ENCODE assay signal across 6 cellular contexts in the genomic region with DNA sequence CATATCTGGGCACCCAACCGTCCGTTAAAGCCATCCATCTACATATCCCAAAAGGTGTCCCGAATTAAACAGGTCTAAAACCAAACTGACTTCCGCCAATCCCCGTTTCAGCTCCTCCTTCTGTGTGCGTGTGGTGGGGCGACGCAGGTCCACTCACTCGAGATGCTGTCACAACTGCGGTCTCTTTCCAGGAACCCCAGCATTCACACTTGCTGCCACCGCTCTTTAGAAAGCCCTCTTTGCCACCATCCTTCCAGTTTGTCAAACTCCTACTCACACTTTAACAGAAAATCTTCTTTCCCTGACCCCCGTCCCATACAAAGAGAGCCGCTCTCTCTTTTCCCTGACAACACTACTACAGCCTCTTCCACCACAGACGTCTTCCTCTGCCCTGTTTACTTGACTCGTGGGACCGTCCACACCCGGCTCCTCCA. TPM values are rescaled to one million over a fixed set of nuclear protein-coding genes. Genes with fewer than 3 reads are reported as not detected.
DNase-seq lines count a peak whose midpoint lies in the region; ATAC-seq, FAIRE-seq and TF ChIP-seq lines count a peak whose summit lies in the region.

No MANE protein-coding gene starts in this region.

- peaks cover 12 to 40% (median 31%) of the 10 kb centered on the region in 3 experiments; a peak in 6 of 7 replicates for H3K36me3 Mint-ChIP-seq in H9 (ENCODE audit: insufficient read depth in 1 of 3, low read depth in 3 of 3)

- no peak overlapping the region for H3K27ac ChIP-seq in H9 (ENCODE audit: insufficient read length, low read depth, low read length)
- H3K27ac ChIP-seq in kidney (ENCODE audit: low read depth in 2 of 2, low read length in 2 of 2): peak overlapping the region in 1 of 2 donors; percentile 69
- H3K27ac ChIP-seq in vagina: peak overlapping the region; percentile 58

- DNase-seq in H9: no peak
- peak; percentile 13 for DNase-seq in activated CD4-positive, alpha-beta T cell treated with anti-CD3 and anti-CD28 coated beads, Interleukin-2, amount 50 U/mL, for 1 hour
- no peak for DNase-seq in kidney
- DNase-seq in vagina (ENCODE audit: extremely low spot score in 2 of 2): no peak
- no peak for DNase-seq in DMS153 (lab: John Stamatoyannopoulos, UW)

- no CpG with 5 or more reads among the region's 17 CpGs for WGBS in H9 (ENCODE audit: extremely low coverage, insufficient read length, low lambda C conversion rate)

- TF ChIP-seq CTCF in H9 (conservative IDR thresholded peaks at IDR 0.05) (no peak), kidney (IDR thresholded peaks at IDR 0.05; ENCODE audit: borderline replicate concordance, extremely low read depth, insufficient read depth) (no peak), vagina (IDR thresholded peaks at IDR 0.05) (no peak)

- no peaks in the 10 kb centered on the region for H3K79me1 ChIP-seq in H9 (ENCODE audit: insufficient read depth, low read depth, low read length, poor library complexity, severe bottlenecking)

- H3K9ac ChIP-seq in H9 (ENCODE audit: extremely low read depth, insufficient read length, low read length) (peak overlapping the region; percentile 75), kidney (ENCODE audit: low read length in 2 of 2) (peak overlapping the region; percentile 85 to 87)

- no peak overlapping the region for H2BK5ac ChIP-seq in H9 (ENCODE audit: insufficient read length, low read length)

- H3K23me2 ChIP-seq in H9 (ENCODE audit: insufficient read length, low read depth, low read length, poor library complexity, severe bottlenecking): peaks cover 6% of the 10 kb centered on the region

- no peak overlapping the region for H2BK20ac ChIP-seq in H9 (ENCODE audit: low read depth, low read length, poor library complexity, severe bottlenecking)

- no peak overlapping the region for H2AK5ac ChIP-seq in H9 (ENCODE audit: insufficient read length, low read length)

- peak overlapping the region in 2 of 3 experiments; percentile 50 to 98; a peak in 3 of 7 replicates for H3K27ac Mint-ChIP-seq in H9

- H3K4me1 ChIP-seq in H9 (ENCODE audit: insufficient read depth, low read length): no peaks in the 10 kb centered on the region
- H3K4me1 ChIP-seq in kidney (ENCODE audit: control insufficient read depth in 1 of 2, insufficient read depth in 1 of 2, low read depth in 1 of 2, low read length in 2 of 2): peaks cover 0 to 8% of the 10 kb centered on the region in 2 donors
- peaks cover 19% of the 10 kb centered on the region for H3K4me1 ChIP-seq in vagina

- H2BK15ac ChIP-seq in H9 (ENCODE audit: low read depth, low read length): no peak overlapping the region

- H2AFZ ChIP-seq in H9 (ENCODE audit: low read length): no peak overlapping the region

- H3K4me2 ChIP-seq in H9 (ENCODE audit: insufficient read depth, insufficient read length, low read length): peak overlapping the region; percentile 93

- ATAC-seq in HG02840 (IDR thresholded peaks at IDR 0.05; ENCODE audit: low FRiP score, unreplicated experiment): no peak

- no peak for TF ChIP-seq POLR2A in vagina (IDR thresholded peaks at IDR 0.05)

- H2BK120ac ChIP-seq in H9 (ENCODE audit: low read depth, low read length, poor library complexity, severe bottlenecking): no peak overlapping the region

- H3K9me3 Mint-ChIP-seq in H9: no peaks in the 10 kb centered on the region; a peak in 1 of 5 replicates

- no peaks in the 10 kb centered on the region for H4K20me1 ChIP-seq in H9 (ENCODE audit: control insufficient read depth, insufficient read depth, insufficient read length)

- H3K27me3 ChIP-seq in H9 (ENCODE audit: insufficient read depth, low read length) (peaks cover 19% of the 10 kb centered on the region), vagina (no peaks in the 10 kb centered on the region)

- intact Hi-C loops in kidney (cut with DNase I): no loop called here
- intact Hi-C loops in vagina (cut with DNase I): no loop called here

- H3T11ph ChIP-seq in H9 (ENCODE audit: low read length): no peak overlapping the region

- peak overlapping the region; percentile 97 to 99 for H3K4me3 Mint-ChIP-seq in H9

- H3K56ac ChIP-seq in H9 (ENCODE audit: insufficient read length, low read depth, low read length): no peak overlapping the region

- H3K4me1 Mint-ChIP-seq in H9: peaks cover 14 to 24% of the 10 kb centered on the region in 2 experiments

- H4K91ac ChIP-seq in H9 (ENCODE audit: insufficient read length, low read depth, low read length): no peak overlapping the region

- no peak overlapping the region for H3K4ac ChIP-seq in H9 (ENCODE audit: low read depth, low read length)

- H4K5ac ChIP-seq in H9 (ENCODE audit: insufficient read length, low read depth, low read length): no peak overlapping the region

- H3K4me3 ChIP-seq in kidney (ENCODE audit: low read length in 2 of 2) (peak overlapping the region; percentile 93 to 98), vagina (peak overlapping the region; percentile 70 to 98)

- H3K14ac ChIP-seq in H9 (ENCODE audit: insufficient read depth, low read length): no peak overlapping the region

- H2BK12ac ChIP-seq in H9 (ENCODE audit: insufficient read length, low read depth, low read length): no peak overlapping the region

- FAIRE-seq in kidney (lab: Jason Lieb, UNC): no peak

- peaks cover 3% of the 10 kb centered on the region; the same call in 1 of the 2 replicates for H3K79me2 ChIP-seq in H9 (ENCODE audit: insufficient read depth, low read length)

- peaks cover 22 to 33% of the 10 kb centered on the region in 2 donors for H3K36me3 ChIP-seq in kidney (ENCODE audit: control insufficient read depth in 1 of 2, insufficient read depth in 2 of 2, low read length in 2 of 2)
- peaks cover 0 to 38% of the 10 kb centered on the region in 2 donors for H3K36me3 ChIP-seq in vagina

- H3K9me3 ChIP-seq in H9 (ENCODE audit: control insufficient read depth, low read depth, low read length) (no peaks in the 10 kb centered on the region), kidney (ENCODE audit: control insufficient read depth in 1 of 2, low read length in 2 of 2) (no peaks in the 10 kb centered on the region), vagina (no peaks in the 10 kb centered on the region)

- no peak overlapping the region for H3K23ac ChIP-seq in H9 (ENCODE audit: insufficient read length, low read depth, low read length)

- H3K27me3 Mint-ChIP-seq in H9 (ENCODE audit: low read depth): peaks cover 31% of the 10 kb centered on the region

- H3K18ac ChIP-seq in H9 (ENCODE audit: insufficient read length, low read depth, low read length): no peak overlapping the region

- no peak overlapping the region for H4K8ac ChIP-seq in H9 (replicated peaks; ENCODE audit: insufficient read length, low read depth, low read length)

RNA-seq across cellular contexts. Expression of a gene that starts 0.5 kb away (rescaled TPM):
- total RNA-seq in H9 (2021): 18.7 and 19.4 TPM in 2 replicates
- total RNA-seq in kidney: 14.3 TPM
- polyA plus RNA-seq in kidney (ENCODE audit: insufficient read depth, low read depth, low replicate concordance): 15.3 TPM
- 13.8 TPM for total RNA-seq in vagina

RNA-seq across cellular contexts. Expression of a gene that starts 6.1 kb away (rescaled TPM):
- total RNA-seq in H9 (2021): 0.22 TPM in 2 replicates
- total RNA-seq in kidney: not detected
- not detected for polyA plus RNA-seq in kidney (ENCODE audit: insufficient read depth, low read depth, low replicate concordance)
- total RNA-seq in vagina: not detected

RNA-seq across cellular contexts. Expression of a gene that starts 12.9 kb away (rescaled TPM):
- not detected in 2 replicates for total RNA-seq in H9 (2021)
- not detected for total RNA-seq in kidney
- polyA plus RNA-seq in kidney (ENCODE audit: insufficient read depth, low read depth, low replicate concordance): not detected
- not detected for total RNA-seq in vagina

RNA-seq across cellular contexts. Expression of a gene that starts 21.8 kb away (rescaled TPM):
- total RNA-seq in H9 (2021) (47.2 and 50.7 TPM in 2 replicates), kidney (67.7 TPM), vagina (66.3 TPM)
- 37.5 TPM for polyA plus RNA-seq in kidney (ENCODE audit: insufficient read depth, low read depth, low replicate concordance)

RNA-seq across cellular contexts. Expression of a gene that starts 34.6 kb away (rescaled TPM):
- 151 and 156 TPM in 2 replicates for total RNA-seq in H9 (2021)
- 62.6 TPM for total RNA-seq in kidney
- polyA plus RNA-seq in kidney (ENCODE audit: insufficient read depth, low read depth, low replicate concordance): 128 TPM
- 44.2 TPM for total RNA-seq in vagina
